In the genomic region with DNA sequence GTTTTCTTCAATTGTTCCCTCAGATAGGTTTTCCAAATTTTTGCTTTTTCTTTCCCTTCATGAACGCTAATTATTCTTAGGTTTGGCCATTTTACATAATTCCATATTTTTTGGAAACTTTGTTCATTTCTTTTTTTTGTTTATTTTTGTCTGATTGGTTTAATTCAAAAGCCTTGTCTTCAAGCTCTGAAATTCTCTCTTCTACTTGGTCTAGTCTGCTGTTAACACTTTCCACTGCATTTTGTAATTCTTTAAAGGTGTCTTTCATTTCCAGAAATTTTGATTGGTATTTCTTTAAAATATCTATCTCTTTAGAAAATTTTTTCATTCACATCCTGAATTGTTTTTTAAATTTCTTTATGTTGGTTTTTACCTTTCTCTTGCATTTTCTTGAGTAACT, we compare ENCODE assay signal across 1 cellular context.
TF ChIP-seq lines count a peak whose summit lies in the region.

No MANE protein-coding gene starts in this region.

TF ChIP-seq in SK-N-SH, 30 proteins besides CTCF, POLR2A, EP300 and RAD21 (continued from another document):
- TF ChIP-seq REST (IDR thresholded peaks at IDR 0.05; ENCODE audit: low read depth, low read length) (no peak), SMC3 (IDR thresholded peaks at IDR 0.05; ENCODE audit: low read depth, low read length) (no peak)
